In genomic region chr9:111598730-111599091, GRCh38 we compare ENCODE assay signal across 9 cellular contexts. TPM values are rescaled to one million over a fixed set of nuclear protein-coding genes. Genes with fewer than 3 reads are reported as not detected.
DNase-seq lines count a peak whose midpoint lies in the region; ATAC-seq, FAIRE-seq and TF ChIP-seq lines count a peak whose summit lies in the region.
"Had no signal": no experiment of that assay in that cellular context is flagged by ENCODE, and none has a peak within 500 bp of the region (broad histone marks: within the 10 kb centered on the region; RNA-seq: fewer than 3 reads in every experiment).

No MANE protein-coding gene starts in this region.

- TF ChIP-seq POLR2A in esophagus muscularis mucosa (IDR thresholded peaks at IDR 0.05; ENCODE audit: low read depth): no peak

- peak overlapping the region; percentile 88 to 94 (median 90) for H3K4me3 Mint-ChIP-seq in CD4-positive, CD25-positive, alpha-beta regulatory T cell
- peak overlapping the region; percentile 82 to 90 for H3K4me3 Mint-ChIP-seq in H9
- peak overlapping the region; percentile 83 for H3K4me3 Mint-ChIP-seq in natural killer cell treated with Interleukin-12 subunit alpha and Interleukin-12 subunit beta and Interleukin-15 and Interleukin-18, amount 100 ng/mL, for 72 hours

- no peak overlapping the region for H4K8ac ChIP-seq in H9 (replicated peaks; ENCODE audit: insufficient read length, low read depth, low read length)

- H3K36me3 Mint-ChIP-seq in CD4-positive, CD25-positive, alpha-beta regulatory T cell: no peaks in the 10 kb centered on the region
- H3K36me3 Mint-ChIP-seq in H9 (ENCODE audit: insufficient read depth in 1 of 3, low read depth in 3 of 3): peaks cover 6 to 32% (median 28%) of the 10 kb centered on the region in 3 experiments
- H3K36me3 Mint-ChIP-seq in natural killer cell treated with Interleukin-12 subunit alpha and Interleukin-12 subunit beta and Interleukin-15 and Interleukin-18, amount 100 ng/mL, for 72 hours: no peaks in the 10 kb centered on the region

- peak overlapping the region; percentile 100 for H3K4me2 ChIP-seq in H9 (ENCODE audit: insufficient read depth, insufficient read length, low read length)

- no peak overlapping the region for H2BK5ac ChIP-seq in H9 (ENCODE audit: insufficient read length, low read length)

- no peak for TF ChIP-seq EP300 in esophagus muscularis mucosa (IDR thresholded peaks at IDR 0.05)

- H3K18ac ChIP-seq in H9 (ENCODE audit: insufficient read length, low read depth, low read length): no peak overlapping the region

- peak in 1 of 3 donors; percentile 16 for DNase-seq in CD4-positive, CD25-positive, alpha-beta regulatory T cell
- no peak for DNase-seq in H9
- DNase-seq in esophagus muscularis mucosa (ENCODE audit: extremely low spot score): no peak
- DNase-seq in natural killer cell treated with Interleukin-12 subunit alpha and Interleukin-12 subunit beta and Interleukin-15 and Interleukin-18, amount 100 ng/mL, for 72 hours (ENCODE audit: low spot score): no peak
- DNase-seq in urothelium cell line (ENCODE audit: low spot score): no peak
- DNase-seq in hippocampal formation (lab: John Stamatoyannopoulos, UW): no peak
- no peak for DNase-seq in activated gamma-delta T cell (lab: John Stamatoyannopoulos, UW)

- no peaks in the 10 kb centered on the region for H4K20me1 ChIP-seq in H9 (ENCODE audit: control insufficient read depth, insufficient read depth, insufficient read length)

- no peak overlapping the region for H2BK15ac ChIP-seq in H9 (ENCODE audit: low read depth, low read length)

- no peaks in the 10 kb centered on the region for H3K9me3 ChIP-seq in CD4-positive, CD25-positive, alpha-beta regulatory T cell (ENCODE audit: control insufficient read depth in 2 of 2, low read length in 2 of 2)
- H3K9me3 ChIP-seq in H9 (ENCODE audit: control insufficient read depth, low read depth, low read length) (no peaks in the 10 kb centered on the region), esophagus muscularis mucosa (no peaks in the 10 kb centered on the region)

- H4K91ac ChIP-seq in H9 (ENCODE audit: insufficient read length, low read depth, low read length): no peak overlapping the region

- no peak for ATAC-seq in CD4-positive, CD25-positive, alpha-beta regulatory T cell (ENCODE audit: low read depth in 2 of 2)
- peak in 1 of 2 donors; percentile 40 for ATAC-seq in natural killer cell treated with Interleukin-12 subunit alpha and Interleukin-12 subunit beta and Interleukin-15 and Interleukin-18, amount 100 ng/mL, for 72 hours

- H3K14ac ChIP-seq in H9 (ENCODE audit: insufficient read depth, low read length): no peak overlapping the region

- no peak overlapping the region for H3K27ac Mint-ChIP-seq in CD4-positive, CD25-positive, alpha-beta regulatory T cell
- H3K27ac Mint-ChIP-seq in H9: no peak overlapping the region; a peak in 1 of 7 replicates
- H3K27ac Mint-ChIP-seq in natural killer cell treated with Interleukin-12 subunit alpha and Interleukin-12 subunit beta and Interleukin-15 and Interleukin-18, amount 100 ng/mL, for 72 hours: no peak overlapping the region

- H3K36me3 ChIP-seq in CD4-positive, CD25-positive, alpha-beta regulatory T cell (ENCODE audit: control insufficient read depth, insufficient read depth, low read length): no peaks in the 10 kb centered on the region
- peaks cover 0 to 31% (median 22%) of the 10 kb centered on the region in 4 donors for H3K36me3 ChIP-seq in esophagus muscularis mucosa

- intact Hi-C loops in esophagus muscularis mucosa (cut with DNase I): loop anchor here (2.0 kb wide), 3 partner anchors 24 to 92 kb away; partner anchors contain the start of gene DNAJC25

- H3K4me1 ChIP-seq in CD4-positive, CD25-positive, alpha-beta regulatory T cell (ENCODE audit: control insufficient read depth, insufficient read depth, low read length, poor library complexity, severe bottlenecking): peaks cover 18% of the 10 kb centered on the region
- H3K4me1 ChIP-seq in H9 (ENCODE audit: insufficient read depth, low read length) (no peaks in the 10 kb centered on the region), esophagus muscularis mucosa (peaks cover 8 to 19% (median 10%) of the 10 kb centered on the region in 4 donors)

- no peak overlapping the region for H3K56ac ChIP-seq in H9 (ENCODE audit: insufficient read length, low read depth, low read length)

- H3K23me2 ChIP-seq in H9 (ENCODE audit: insufficient read length, low read depth, low read length, poor library complexity, severe bottlenecking): peaks cover 18% of the 10 kb centered on the region

- FAIRE-seq in urothelium cell line (lab: Jason Lieb, UNC): no peak
- FAIRE-seq: K562 had no signal

- H3K4me1 Mint-ChIP-seq in CD4-positive, CD25-positive, alpha-beta regulatory T cell: peaks cover 3 to 31% (median 16%) of the 10 kb centered on the region in 4 donors
- peaks cover 6 to 7% of the 10 kb centered on the region in 2 experiments; a peak in 3 of 4 replicates for H3K4me1 Mint-ChIP-seq in H9
- H3K4me1 Mint-ChIP-seq in natural killer cell treated with Interleukin-12 subunit alpha and Interleukin-12 subunit beta and Interleukin-15 and Interleukin-18, amount 100 ng/mL, for 72 hours (ENCODE audit: low read depth in 2 of 2): peaks cover 18 to 21% of the 10 kb centered on the region in 2 donors

- TF ChIP-seq CTCF in H9 (conservative IDR thresholded peaks at IDR 0.05) (no peak), VCaP (conservative IDR thresholded peaks at IDR 0.05) (no peak), esophagus muscularis mucosa (IDR thresholded peaks at IDR 0.05) (no peak)

- no peak overlapping the region for H3K27ac ChIP-seq in CD4-positive, CD25-positive, alpha-beta regulatory T cell (ENCODE audit: insufficient read depth, low read length, poor library complexity, severe bottlenecking)
- H3K27ac ChIP-seq in H9 (ENCODE audit: insufficient read length, low read depth, low read length) (no peak overlapping the region), VCaP (peak overlapping the region; percentile 99), esophagus muscularis mucosa (replicated peaks in 1 of 4) (peak overlapping the region; percentile 87 to 93 (median 90))

- peaks cover 11% of the 10 kb centered on the region for H3K27me3 ChIP-seq in CD4-positive, CD25-positive, alpha-beta regulatory T cell (ENCODE audit: control insufficient read depth, insufficient read depth, low read length)
- H3K27me3 ChIP-seq in H9 (ENCODE audit: insufficient read depth, low read length) (no peaks in the 10 kb centered on the region), esophagus muscularis mucosa (no peaks in the 10 kb centered on the region)

- peak overlapping the region; percentile 65 for H3K4me3 ChIP-seq in CD4-positive, CD25-positive, alpha-beta regulatory T cell (ENCODE audit: low read depth, low read length)
- H3K4me3 ChIP-seq in esophagus muscularis mucosa: peak overlapping the region; percentile 77 to 93 (median 83)
- H3K4me3 ChIP-seq: K562 had no signal

- H2BK12ac ChIP-seq in H9 (ENCODE audit: insufficient read length, low read depth, low read length): no peak overlapping the region

- H3K23ac ChIP-seq in H9 (ENCODE audit: insufficient read length, low read depth, low read length): no peak overlapping the region

- no peak overlapping the region for H2AK5ac ChIP-seq in H9 (ENCODE audit: insufficient read length, low read length)

- no peak overlapping the region for H2BK20ac ChIP-seq in H9 (ENCODE audit: low read depth, low read length, poor library complexity, severe bottlenecking)

- H3T11ph ChIP-seq in H9 (ENCODE audit: low read length): no peak overlapping the region

- H4K5ac ChIP-seq in H9 (ENCODE audit: insufficient read length, low read depth, low read length): no peak overlapping the region

- no peaks in the 10 kb centered on the region for H3K79me1 ChIP-seq in H9 (ENCODE audit: insufficient read depth, low read depth, low read length, poor library complexity, severe bottlenecking)

- no peak overlapping the region for H2AFZ ChIP-seq in H9 (ENCODE audit: low read length)

- H3K4ac ChIP-seq in H9 (ENCODE audit: low read depth, low read length): no peak overlapping the region

- H3K9ac ChIP-seq in H9 (ENCODE audit: extremely low read depth, insufficient read length, low read length): no peak overlapping the region

- no peak overlapping the region for H2BK120ac ChIP-seq in H9 (ENCODE audit: low read depth, low read length, poor library complexity, severe bottlenecking)

- WGBS in H9 (ENCODE audit: extremely low coverage, insufficient read length, low lambda C conversion rate): no CpG with 5 or more reads among the region's 16 CpGs
- WGBS in esophagus muscularis mucosa: 2% methylated on average over 16 of the region's 16 CpGs

- H3K9me3 Mint-ChIP-seq in CD4-positive, CD25-positive, alpha-beta regulatory T cell: no peaks in the 10 kb centered on the region
- H3K9me3 Mint-ChIP-seq in H9: no peaks in the 10 kb centered on the region
- H3K9me3 Mint-ChIP-seq in natural killer cell treated with Interleukin-12 subunit alpha and Interleukin-12 subunit beta and Interleukin-15 and Interleukin-18, amount 100 ng/mL, for 72 hours: no peaks in the 10 kb centered on the region

- no peaks in the 10 kb centered on the region for H3K79me2 ChIP-seq in H9 (ENCODE audit: insufficient read depth, low read length)

- peaks cover 57% of the 10 kb centered on the region for H3K27me3 Mint-ChIP-seq in CD4-positive, CD25-positive, alpha-beta regulatory T cell
- H3K27me3 Mint-ChIP-seq in H9 (ENCODE audit: low read depth): peaks cover 12% of the 10 kb centered on the region
- H3K27me3 Mint-ChIP-seq in natural killer cell treated with Interleukin-12 subunit alpha and Interleukin-12 subunit beta and Interleukin-15 and Interleukin-18, amount 100 ng/mL, for 72 hours: peaks cover 45 to 53% of the 10 kb centered on the region in 2 donors

RNA-seq across cellular contexts. Expression of gene PTGR1, which starts 0.7 kb away (rescaled TPM):
- not detected for total RNA-seq in CD4-positive, CD25-positive, alpha-beta regulatory T cell
- under 1 TPM in 1 of 4 donors, not detected in 3; 0.32 TPM for polyA plus RNA-seq in CD4-positive, CD25-positive, alpha-beta regulatory T cell
- total RNA-seq in H9 (2021): 43.5 and 45.2 TPM in 2 replicates
- total RNA-seq in esophagus muscularis mucosa: 10 to 100 TPM; 18.5 to 43.5 (median 35.9) TPM
- total RNA-seq in natural killer cell treated with Interleukin-12 subunit alpha and Interleukin-12 subunit beta and Interleukin-15 and Interleukin-18, amount 100 ng/mL, for 72 hours: not detected
- polyA plus RNA-seq: K562 had no signal

RNA-seq across cellular contexts. Expression of gene DNAJC25, which starts 32.4 kb away (rescaled TPM):
- total RNA-seq in CD4-positive, CD25-positive, alpha-beta regulatory T cell: 2.9 TPM
- polyA plus RNA-seq in CD4-positive, CD25-positive, alpha-beta regulatory T cell: 1 to 10 TPM; 1.3 to 3.0 (median 2.3) TPM
- 7.6 and 8.4 TPM in 2 replicates for total RNA-seq in H9 (2021)
- 10 to 100 TPM in 1 of 4 donors, 1 to 10 TPM in 3; 8.8 to 12.0 (median 9.5) TPM for total RNA-seq in esophagus muscularis mucosa
- 1 to 10 TPM; 7.0 to 7.2 TPM for total RNA-seq in natural killer cell treated with Interleukin-12 subunit alpha and Interleukin-12 subunit beta and Interleukin-15 and Interleukin-18, amount 100 ng/mL, for 72 hours

Comparison
In these comparisons a context has a peak if more than half of its experiments do, and no peak if none do; other contexts are left out.
1. H3K27ac ChIP-seq: peak in VCaP (single experiment) and esophagus muscularis mucosa (4 of 4); none in CD4-positive, CD25-positive, alpha-beta regulatory T cell (single experiment) and H9 (single experiment).
2. RNA of gene PTGR1, which starts 0.7 kb away (total RNA-seq): 43.5 to 45.2 TPM in H9 and 18.5 to 43.5 TPM in esophagus muscularis mucosa; not detected in CD4-positive, CD25-positive, alpha-beta regulatory T cell (single experiment) and not detected in natural killer cell treated with Interleukin-12 subunit alpha and Interleukin-12 subunit beta and Interleukin-15 and Interleukin-18, amount 100 ng/mL, for 72 hours; every median in the first group is over 10 times any median in the second.
3. Peak in every context shown above with its lines, with median percentiles within 50 percentile points of each other: H3K4me3 Mint-ChIP-seq.